ENCODE assay signal across 9 cellular contexts in genomic region chr16:72371307-72372081, GRCh38.
DNase-seq lines count a peak whose midpoint lies in the region; ATAC-seq and TF ChIP-seq lines count a peak whose summit lies in the region.
"Had no signal": no experiment of that assay in that cellular context is flagged by ENCODE, and none has a peak within 500 bp of the region (broad histone marks: within the 10 kb centered on the region; RNA-seq: fewer than 3 reads in every experiment).

No MANE protein-coding gene starts in this region.

- DNase-seq in DMS153 treated with DMSO at 0.1 percent for 48 hours (lab: John Stamatoyannopoulos, UW; ENCODE audit: unreplicated experiment) (peak; percentile 74), NCI-H187 (lab: John Stamatoyannopoulos, UW) (peak; percentile 31 to 38), dermis blood vessel endothelial cell (peak; percentile 97), mesothelial cell of epicardium (ENCODE audit: low spot score in 2 of 2, unreplicated experiment in 2 of 2) (no peak), DMS79 treated with DMSO at 0.1 percent for 48 hours (lab: John Stamatoyannopoulos, UW) (no peak), RPMI8226 (no peak)
- DNase-seq in stimulated activated CD4-positive, alpha-beta T cell treated with anti-CD3 and anti-CD28 coated beads, Interleukin-4, amount 100 ng/mL, for 1 hour: no peak
- DNase-seq: MG63 had no signal

- H3K27ac Mint-ChIP-seq in mesothelial cell of epicardium: peak overlapping the region; percentile 59

- no peak overlapping the region for H3K4me3 Mint-ChIP-seq in mesothelial cell of epicardium

- H3K36me3 Mint-ChIP-seq in mesothelial cell of epicardium: peaks cover 5% of the 10 kb centered on the region

- peaks cover 12% of the 10 kb centered on the region for H3K9me3 Mint-ChIP-seq in mesothelial cell of epicardium

- H3K27me3 Mint-ChIP-seq in mesothelial cell of epicardium (ENCODE audit: low read depth): no peaks in the 10 kb centered on the region

- no peak for ATAC-seq in HG03565 (IDR thresholded peaks at IDR 0.05; ENCODE audit: unreplicated experiment)

- TF ChIP-seq CTCF in mesothelial cell of epicardium (IDR thresholded peaks at IDR 0.05; ENCODE audit: unreplicated experiment): no peak

- H3K4me1 Mint-ChIP-seq in mesothelial cell of epicardium: no peaks in the 10 kb centered on the region

Comparison
In these comparisons a context has a peak if more than half of its experiments do, and no peak if none do; other contexts are left out.
1. DNase-seq: peak in DMS153 treated with DMSO at 0.1 percent for 48 hours (single experiment), NCI-H187 (2 of 2) and dermis blood vessel endothelial cell (single experiment); none in mesothelial cell of epicardium (0 of 2), DMS79 treated with DMSO at 0.1 percent for 48 hours (single experiment), RPMI8226 (single experiment) and stimulated activated CD4-positive, alpha-beta T cell treated with anti-CD3 and anti-CD28 coated beads, Interleukin-4, amount 100 ng/mL, for 1 hour (single experiment).